In genomic region chr10:102642553-102643345, GRCh38 we compare ENCODE assay signal across 8 cellular contexts. TPM values are rescaled to one million over a fixed set of nuclear protein-coding genes. Genes with fewer than 3 reads are reported as not detected.
DNase-seq lines count a peak whose midpoint lies in the region; ATAC-seq and TF ChIP-seq lines count a peak whose summit lies in the region.

No MANE protein-coding gene starts in this region.

- peak overlapping the region; percentile 79 to 96 for H3K9ac ChIP-seq in mucosa of rectum (ENCODE audit: low read depth in 1 of 2, low read length in 2 of 2)

- peak overlapping the region; percentile 83 for H3K4me3 ChIP-seq in AG09309 (ENCODE audit: control insufficient read depth, low read depth, low read length)
- peak overlapping the region; percentile 78 to 98 for H3K4me3 ChIP-seq in mucosa of rectum (ENCODE audit: low read length in 2 of 2)
- peak overlapping the region; percentile 53 to 98 (median 84) for H3K4me3 ChIP-seq in thyroid gland (replicated peaks in 1 of 3)

- H3K9me3 ChIP-seq in mucosa of rectum (ENCODE audit: control insufficient read depth in 2 of 2, low read length in 2 of 2) (no peaks in the 10 kb centered on the region), thyroid gland (no peaks in the 10 kb centered on the region)

- no peak for TF ChIP-seq CTCF in AG09309 (IDR thresholded peaks at IDR 0.05; ENCODE audit: control insufficient read depth, insufficient read depth, low read depth, low read length, missing control alignments)
- TF ChIP-seq CTCF in thyroid gland (IDR thresholded peaks at IDR 0.05), result no peak

- H3K36me3 ChIP-seq in mucosa of rectum (ENCODE audit: control insufficient read depth in 2 of 2, insufficient read depth in 2 of 2, low read length in 2 of 2), result peaks cover under 1% of the 10 kb centered on the region in 2 donors
- no peaks in the 10 kb centered on the region for H3K36me3 ChIP-seq in thyroid gland

- ATAC-seq in GM19452 (IDR thresholded peaks at IDR 0.05; ENCODE audit: unreplicated experiment), result peak; percentile 1
- ATAC-seq in HG03025 (IDR thresholded peaks at IDR 0.05; ENCODE audit: low FRiP score, unreplicated experiment), result no peak

- H3K27me3 ChIP-seq in mucosa of rectum (ENCODE audit: control insufficient read depth in 2 of 2, insufficient read depth in 2 of 2, low read length in 2 of 2) (no peaks in the 10 kb centered on the region), thyroid gland (no peaks in the 10 kb centered on the region)

- H3K27ac ChIP-seq in mucosa of rectum (ENCODE audit: low read depth in 2 of 2, low read length in 2 of 2) (peak overlapping the region; percentile 99), thyroid gland (peak overlapping the region; percentile 96 to 100 (median 100))

- intact Hi-C loops in thyroid gland (cut with DNase I), result no loop called here

- TF ChIP-seq POLR2A in erythroblast (IDR thresholded peaks at IDR 0.05; ENCODE audit: low read length) (peak; percentile 30), thyroid gland (IDR thresholded peaks at IDR 0.05) (peak; percentile 70 to 78)

- H3K4me1 ChIP-seq in mucosa of rectum (ENCODE audit: control insufficient read depth in 2 of 2, insufficient read depth in 2 of 2, low read length in 2 of 2) (peaks cover 13 to 25% of the 10 kb centered on the region in 2 donors), thyroid gland (peaks cover 14 to 18% of the 10 kb centered on the region in 2 donors)

- 0 to 1% methylated on average over 41 to 59 of the region's 73 CpGs for WGBS in thyroid gland, 2 donors

- DNase-seq in AG09309 (ENCODE audit: low read depth), result peak; percentile 35
- DNase-seq in NCI-H2171 (lab: John Stamatoyannopoulos, UW), result peak; percentile 26
- DNase-seq in activated T-cell treated with anti-CD3 and anti-CD28 coated beads for 24 hours (ENCODE audit: low read depth), result peak; percentile 29
- peak; percentile 67 to 78 for DNase-seq in erythroblast (lab: John Stamatoyannopoulos, UW)
- peak; percentile 64 to 74 for DNase-seq in thyroid gland

RNA-seq across cellular contexts. Expression of gene TRIM8, which starts 1.5 kb away (rescaled TPM):
- 100 to 1,000 TPM; 138 to 187 (median 162) TPM for total RNA-seq in thyroid gland
